ENCODE assay signal across 25 cellular contexts in the genomic region with DNA sequence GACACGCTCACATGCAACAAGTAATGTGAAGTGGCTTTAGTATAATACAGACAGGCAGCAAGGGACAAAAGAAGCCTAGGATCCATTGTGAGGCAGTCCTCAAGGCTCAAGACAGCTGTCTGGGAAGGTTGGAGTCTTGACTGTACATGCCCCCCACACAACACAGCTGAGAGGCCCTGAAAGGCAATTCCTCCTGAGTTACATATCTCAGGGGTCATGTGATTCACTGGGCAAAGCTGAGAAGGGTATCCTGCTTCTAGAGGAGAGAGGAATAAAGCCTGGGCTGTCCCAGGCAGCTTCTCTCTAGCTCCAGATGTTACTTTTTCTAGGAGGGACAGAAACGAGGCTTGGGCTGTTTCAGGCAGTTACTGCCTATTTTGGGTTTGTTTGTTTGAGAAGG. TPM values are rescaled to one million over a fixed set of nuclear protein-coding genes. Genes with fewer than 3 reads are reported as not detected.
"Had no signal": no experiment of that assay in that cellular context is flagged by ENCODE, and none has a peak within 500 bp of the region (broad histone marks: within the 10 kb centered on the region; RNA-seq: fewer than 3 reads in every experiment).

No MANE protein-coding gene starts in this region.

- H3K36me3 Mint-ChIP-seq: activated CD8-positive, alpha-beta memory T cell treated with anti-CD3 and anti-CD28 coated beads, Interleukin-2, amount 10 ng/mL, durations not matched to agents 7 days and 5 days had no signal

- H3K27ac Mint-ChIP-seq: activated B cell treated with CpG ODN at 0.5 μM for 24 hours; activated CD4-positive, alpha-beta memory T cell treated with anti-CD3 and anti-CD28 coated beads, Interleukin-2, amount 10 ng/mL, durations not matched to agents 7 days and 5 days; activated CD8-positive, alpha-beta memory T cell treated with anti-CD3 and anti-CD28 coated beads, Interleukin-2, amount 10 ng/mL, durations not matched to agents 7 days and 5 days; activated naive CD4-positive, alpha-beta T cell treated with anti-CD3 and anti-CD28 coated beads for 36 hours; activated T-helper 2 cell treated with anti-CD3 and anti-CD28 coated beads, Interferon-gamma antibody, Interleukin-2, Interleukin-4, amounts not matched to agents 10 μg/mL and 5 μg/mL and 100 μg/mL, durations not matched to agents 14 hours and 24 hours and 36 hours; dendritic cell treated with granulocyte-macrophage colony-stimulating factor and Interleukin-4, amounts not matched to agents 40 ng/mL and 50 ng/mL, for 4 days; stimulated activated naive CD8-positive, alpha-beta T cell treated with anti-CD3 and anti-CD28 coated beads, Interleukin-15, amount 100 ng/mL, for 72 hours; T-helper 2 cell treated with Interferon-gamma antibody and Interleukin-4, amounts not matched to agents 5 μg/mL and 100 μg/mL, for 36 hours had no signal

- ATAC-seq: activated CD8-positive, alpha-beta memory T cell treated with anti-CD3 and anti-CD28 coated beads, Interleukin-2, amount 10 ng/mL, durations not matched to agents 7 days and 5 days; lower lobe of right lung; right cardiac atrium; stimulated activated naive CD8-positive, alpha-beta T cell treated with anti-CD3 and anti-CD28 coated beads, Interleukin-15, amount 100 ng/mL, for 72 hours had no signal

- DNase-seq: activated B cell treated with CpG ODN at 0.5 μM for 24 hours; activated CD4-positive, alpha-beta memory T cell treated with anti-CD3 and anti-CD28 coated beads, Interleukin-2, amount 10 ng/mL, durations not matched to agents 7 days and 5 days; activated CD4-positive, alpha-beta T cell treated with anti-CD3 and anti-CD28 coated beads for 48 hours; activated CD8-positive, alpha-beta memory T cell treated with anti-CD3 and anti-CD28 coated beads, Interleukin-2, amount 10 ng/mL, durations not matched to agents 7 days and 5 days; activated naive CD4-positive, alpha-beta T cell treated with anti-CD3 and anti-CD28 coated beads for 36 hours; brain microvascular endothelial cell; cerebellar nuclear complex; effector CD8-positive, alpha-beta T cell; esophagus squamous epithelium; lower lobe of right lung; right cardiac atrium; stimulated activated CD4-positive, alpha-beta T cell treated with anti-CD3 and anti-CD28 coated beads, Interleukin-15, amount 100 ng/mL, for 24 hours; stimulated activated CD4-positive, alpha-beta T cell treated with anti-CD3 and anti-CD28 coated beads, Interleukin-2, amount 100 ng/mL, for 48 hours; stimulated activated naive CD8-positive, alpha-beta T cell treated with anti-CD3 and anti-CD28 coated beads, Interleukin-15, amount 100 ng/mL, for 72 hours; transverse colon; uterus had no signal

- H3K36me3 ChIP-seq: brain microvascular endothelial cell, esophagus squamous epithelium, lower lobe of right lung, prostate gland, suprapubic skin, transverse colon, uterus had no signal

- H3K27me3 Mint-ChIP-seq: activated B cell treated with CpG ODN at 0.5 μM for 24 hours; activated CD4-positive, alpha-beta memory T cell treated with anti-CD3 and anti-CD28 coated beads, Interleukin-2, amount 10 ng/mL, durations not matched to agents 7 days and 5 days; activated CD8-positive, alpha-beta memory T cell treated with anti-CD3 and anti-CD28 coated beads, Interleukin-2, amount 10 ng/mL, durations not matched to agents 7 days and 5 days; dendritic cell treated with granulocyte-macrophage colony-stimulating factor and Interleukin-4, amounts not matched to agents 40 ng/mL and 50 ng/mL, for 4 days; stimulated activated naive CD8-positive, alpha-beta T cell treated with anti-CD3 and anti-CD28 coated beads, Interleukin-15, amount 100 ng/mL, for 72 hours had no signal

- H3K27me3 ChIP-seq: brain microvascular endothelial cell, hepatocyte, suprapubic skin, transverse colon, uterus had no signal

- H3K4me2 ChIP-seq: hepatocyte had no signal

- H3K4me3 ChIP-seq: esophagus squamous epithelium, hepatocyte, lower lobe of right lung, prostate gland, skin epidermis, suprapubic skin, transverse colon, uterus had no signal

- H3K4me1 Mint-ChIP-seq: activated B cell treated with CpG ODN at 0.5 μM for 24 hours; activated CD4-positive, alpha-beta memory T cell treated with anti-CD3 and anti-CD28 coated beads, Interleukin-2, amount 10 ng/mL, durations not matched to agents 7 days and 5 days; activated CD8-positive, alpha-beta memory T cell treated with anti-CD3 and anti-CD28 coated beads, Interleukin-2, amount 10 ng/mL, durations not matched to agents 7 days and 5 days; stimulated activated naive CD8-positive, alpha-beta T cell treated with anti-CD3 and anti-CD28 coated beads, Interleukin-15, amount 100 ng/mL, for 72 hours had no signal

- H3K9me3 Mint-ChIP-seq: activated B cell treated with CpG ODN at 0.5 μM for 24 hours; activated CD4-positive, alpha-beta memory T cell treated with anti-CD3 and anti-CD28 coated beads, Interleukin-2, amount 10 ng/mL, durations not matched to agents 7 days and 5 days; activated naive CD4-positive, alpha-beta T cell treated with anti-CD3 and anti-CD28 coated beads for 36 hours; activated T-helper 2 cell treated with anti-CD3 and anti-CD28 coated beads, Interferon-gamma antibody, Interleukin-2, Interleukin-4, amounts not matched to agents 10 μg/mL and 5 μg/mL and 100 μg/mL, durations not matched to agents 14 hours and 24 hours and 36 hours; T-helper 2 cell treated with Interferon-gamma antibody and Interleukin-4, amounts not matched to agents 5 μg/mL and 100 μg/mL, for 36 hours had no signal

- H3K4me3 Mint-ChIP-seq: activated B cell treated with CpG ODN at 0.5 μM for 24 hours; activated CD4-positive, alpha-beta memory T cell treated with anti-CD3 and anti-CD28 coated beads, Interleukin-2, amount 10 ng/mL, durations not matched to agents 7 days and 5 days; activated CD8-positive, alpha-beta memory T cell treated with anti-CD3 and anti-CD28 coated beads, Interleukin-2, amount 10 ng/mL, durations not matched to agents 7 days and 5 days; activated naive CD4-positive, alpha-beta T cell treated with anti-CD3 and anti-CD28 coated beads for 36 hours; dendritic cell treated with granulocyte-macrophage colony-stimulating factor and Interleukin-4, amounts not matched to agents 40 ng/mL and 50 ng/mL, for 4 days; stimulated activated naive CD8-positive, alpha-beta T cell treated with anti-CD3 and anti-CD28 coated beads, Interleukin-15, amount 100 ng/mL, for 72 hours; T-helper 2 cell treated with Interferon-gamma antibody and Interleukin-4, amounts not matched to agents 5 μg/mL and 100 μg/mL, for 36 hours had no signal

- H2AFZ ChIP-seq: hepatocyte had no signal

- H3K4me1 ChIP-seq: lower lobe of right lung, prostate gland, transverse colon, uterus had no signal

- H3K79me2 ChIP-seq: hepatocyte had no signal

- H3K9me3 ChIP-seq: esophagus squamous epithelium, lower lobe of right lung, prostate gland, suprapubic skin, transverse colon, uterus had no signal

- H3K27ac ChIP-seq: brain microvascular endothelial cell, esophagus squamous epithelium, hepatocyte, lower lobe of right lung, prostate gland, skin epidermis, suprapubic skin, transverse colon, uterus had no signal

RNA-seq across cellular contexts. Expression of a gene that starts 39.8 kb away (rescaled TPM):
- total RNA-seq: activated CD4-positive, alpha-beta memory T cell treated with anti-CD3 and anti-CD28 coated beads, Interleukin-2, amount 10 ng/mL, durations not matched to agents 7 days and 5 days; activated CD8-positive, alpha-beta memory T cell treated with anti-CD3 and anti-CD28 coated beads, Interleukin-2, amount 10 ng/mL, durations not matched to agents 7 days and 5 days; activated naive CD4-positive, alpha-beta T cell treated with anti-CD3 and anti-CD28 coated beads for 36 hours; activated T-helper 2 cell treated with anti-CD3 and anti-CD28 coated beads, Interferon-gamma antibody, Interleukin-2, Interleukin-4, amounts not matched to agents 10 μg/mL and 5 μg/mL and 100 μg/mL, durations not matched to agents 14 hours and 24 hours and 36 hours; endothelial cell of umbilical vein; osteocyte had no signal
- polyA plus RNA-seq: endothelial cell of umbilical vein had no signal
